13 cellular contexts compared by ENCODE assay signal in the genomic region with DNA sequence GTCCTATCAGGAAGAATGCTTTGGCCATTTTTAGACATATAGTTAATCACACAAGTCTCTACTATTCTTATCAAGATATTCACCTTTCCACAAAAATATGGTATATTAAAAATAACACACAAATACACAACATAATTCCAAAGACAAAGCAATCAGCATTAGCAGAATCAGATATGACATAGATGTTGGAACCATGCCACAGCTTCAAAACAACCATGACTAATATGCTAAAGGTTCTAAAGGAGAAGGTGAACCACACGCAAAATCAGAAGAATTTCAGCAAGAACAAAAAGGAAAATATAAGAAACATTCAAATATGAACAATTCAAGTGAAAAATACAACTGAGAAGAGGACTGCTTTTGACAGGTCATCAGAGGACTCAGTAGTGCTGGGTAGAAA.
A peak's percentile ranks its signal among the peaks of the same experiment; 100 is the strongest.
DNase-seq lines count a peak whose midpoint lies in the region; ATAC-seq and TF ChIP-seq lines count a peak whose summit lies in the region.
"Had no signal": no experiment of that assay in that cellular context is flagged by ENCODE, and none has a peak within 500 bp of the region (broad histone marks: within the 10 kb centered on the region; RNA-seq: fewer than 3 reads in every experiment).

No MANE protein-coding gene starts in this region.

- peak overlapping the region; percentile 51 for H3K27ac ChIP-seq in SJCRH30

- no peaks in the 10 kb centered on the region for H3K36me3 ChIP-seq in SJCRH30

- H3K36me3 Mint-ChIP-seq in activated CD8-positive, alpha-beta T cell treated with anti-CD3 and anti-CD28 coated beads, Interleukin-2, amount 10 ng/mL, durations not matched to agents 7 days and 5 days (ENCODE audit: low read depth), result no peaks in the 10 kb centered on the region
- H3K36me3 Mint-ChIP-seq: IgD-negative memory B cell had no signal

- ATAC-seq in stimulated activated naive CD8-positive, alpha-beta T cell treated with anti-CD3 and anti-CD28 coated beads, Interleukin-15, Interleukin-2, amounts not matched to agents 100 U/mL and 50 U/mL, for 24 hours, result no peak
- ATAC-seq in GM21367 (IDR thresholded peaks at IDR 0.05; ENCODE audit: unreplicated experiment) (no peak), GM21360 (IDR thresholded peaks at IDR 0.05; ENCODE audit: unreplicated experiment) (no peak)
- no peak for ATAC-seq in activated CD8-positive, alpha-beta T cell treated with anti-CD3 and anti-CD28 coated beads, Interleukin-2, amount 10 ng/mL, durations not matched to agents 7 days and 5 days

- H3K27me3 Mint-ChIP-seq in activated CD8-positive, alpha-beta T cell treated with anti-CD3 and anti-CD28 coated beads, Interleukin-2, amount 10 ng/mL, durations not matched to agents 7 days and 5 days (ENCODE audit: low read depth), result no peaks in the 10 kb centered on the region
- H3K27me3 Mint-ChIP-seq: B cell; CD4-positive, alpha-beta T cell; IgD-negative memory B cell had no signal

- no peaks in the 10 kb centered on the region for H3K4me1 Mint-ChIP-seq in activated CD8-positive, alpha-beta T cell treated with anti-CD3 and anti-CD28 coated beads, Interleukin-2, amount 10 ng/mL, durations not matched to agents 7 days and 5 days (ENCODE audit: low read depth)
- H3K4me1 Mint-ChIP-seq: B cell, IgD-negative memory B cell had no signal

- H3K4me1 ChIP-seq in SJCRH30, result peaks cover 6% of the 10 kb centered on the region; the same call in 1 of the 2 replicates

- CTCF ChIA-PET in activated CD8-positive, alpha-beta T cell treated with anti-CD3 and anti-CD28 coated beads, Interleukin-2, amount 10 ng/mL, durations not matched to agents 7 days and 5 days (lab: Charles Lee), result no interaction called here

- no peak overlapping the region for H3K4me3 Mint-ChIP-seq in activated CD8-positive, alpha-beta T cell treated with anti-CD3 and anti-CD28 coated beads, Interleukin-2, amount 10 ng/mL, durations not matched to agents 7 days and 5 days
- H3K4me3 Mint-ChIP-seq: B cell; CD4-positive, alpha-beta T cell; IgD-negative memory B cell had no signal

- no peaks in the 10 kb centered on the region for H3K27me3 ChIP-seq in SJCRH30

- TF ChIP-seq CTCF in fibroblast of mammary gland (conservative IDR thresholded peaks at IDR 0.05; ENCODE audit: control insufficient read depth, insufficient read depth, low read depth, low read length), result no peak

- H3K9me3 Mint-ChIP-seq in activated CD8-positive, alpha-beta T cell treated with anti-CD3 and anti-CD28 coated beads, Interleukin-2, amount 10 ng/mL, durations not matched to agents 7 days and 5 days (ENCODE audit: insufficient read depth), result peaks cover 8% of the 10 kb centered on the region

- H3K9me3 ChIP-seq in SJCRH30 (replicated peaks), result no peaks in the 10 kb centered on the region

- POLR2A ChIA-PET in activated CD8-positive, alpha-beta T cell treated with anti-CD3 and anti-CD28 coated beads, Interleukin-2, amount 10 ng/mL, durations not matched to agents 7 days and 5 days (lab: Charles Lee), result no interaction called here

- H3K4me3 ChIP-seq in SJCRH30 (no peak overlapping the region), fibroblast of mammary gland (ENCODE audit: control insufficient read depth, low read depth, low read length) (no peak overlapping the region)

- DNase-seq in ELR (ENCODE audit: low read depth) (peak; percentile 37), M059J (ENCODE audit: low read depth) (peak; percentile 11), SJCRH30 (peak; percentile 10 to 61), fibroblast of mammary gland (ENCODE audit: low read depth) (peak; percentile 8)
- DNase-seq in stimulated activated naive CD8-positive, alpha-beta T cell treated with anti-CD3 and anti-CD28 coated beads, Interleukin-15, Interleukin-2, amounts not matched to agents 100 U/mL and 50 U/mL, for 24 hours, result no peak
- DNase-seq in activated CD8-positive, alpha-beta T cell treated with anti-CD3 and anti-CD28 coated beads, Interleukin-2, amount 10 ng/mL, durations not matched to agents 7 days and 5 days, result no peak
- DNase-seq: C1 segment of cervical spinal cord; CD4-positive, alpha-beta T cell; DMS79 had no signal

- no peak overlapping the region for H3K27ac Mint-ChIP-seq in activated CD8-positive, alpha-beta T cell treated with anti-CD3 and anti-CD28 coated beads, Interleukin-2, amount 10 ng/mL, durations not matched to agents 7 days and 5 days
- H3K27ac Mint-ChIP-seq: B cell; CD4-positive, alpha-beta T cell; IgD-negative memory B cell had no signal

Comparison
In these comparisons a context has a peak if more than half of its experiments do, and no peak if none do; other contexts are left out.
1. DNase-seq: peak in ELR (single experiment), M059J (single experiment), SJCRH30 (2 of 2) and fibroblast of mammary gland (single experiment); none in stimulated activated naive CD8-positive, alpha-beta T cell treated with anti-CD3 and anti-CD28 coated beads, Interleukin-15, Interleukin-2, amounts not matched to agents 100 U/mL and 50 U/mL, for 24 hours (single experiment) and activated CD8-positive, alpha-beta T cell treated with anti-CD3 and anti-CD28 coated beads, Interleukin-2, amount 10 ng/mL, durations not matched to agents 7 days and 5 days (single experiment).